Comparison of ENCODE assay signal across 12 cellular contexts in the genomic region with DNA sequence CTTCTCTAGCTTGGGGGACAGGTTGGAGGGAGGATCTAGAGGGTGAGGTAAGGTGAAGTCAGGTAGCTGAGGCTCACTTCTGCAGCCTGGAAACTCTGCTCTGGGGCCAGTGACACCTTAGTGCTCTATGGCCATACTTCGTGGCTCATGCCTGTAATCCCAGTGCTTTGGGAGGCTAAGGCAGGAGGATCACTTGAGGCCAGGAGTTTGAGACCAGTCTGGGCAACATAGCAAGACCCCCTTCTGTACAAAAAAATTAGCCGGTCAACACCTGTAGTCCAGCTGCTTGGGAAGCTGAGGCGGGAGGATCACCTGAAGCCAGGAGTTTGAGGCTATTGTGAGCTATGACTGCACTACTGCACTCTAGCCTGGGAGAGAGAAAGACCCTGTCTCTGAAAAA. TPM values are rescaled to one million over a fixed set of nuclear protein-coding genes. Genes with fewer than 3 reads are reported as not detected.
DNase-seq lines count a peak whose midpoint lies in the region; ATAC-seq and TF ChIP-seq lines count a peak whose summit lies in the region.
"Had no signal": no experiment of that assay in that cellular context is flagged by ENCODE, and none has a peak within 500 bp of the region (broad histone marks: within the 10 kb centered on the region; RNA-seq: fewer than 3 reads in every experiment).

No MANE protein-coding gene starts in this region.

- DNase-seq in Panc1 (ENCODE audit: low read depth, low spot score) = no peak
- no peak for DNase-seq in epithelial cell of proximal tubule (ENCODE audit: low read depth)
- DNase-seq in putamen (ENCODE audit: low spot score) = no peak
- DNase-seq in C1 segment of cervical spinal cord (lab: John Stamatoyannopoulos, UW) = no peak
- no peak for DNase-seq in GM13976 (ENCODE audit: low spot score)
- DNase-seq in kidney tubule cell (ENCODE audit: low spot score) = no peak
- DNase-seq: DMS79 treated with DMSO at 0.1 percent for 48 hours; naive thymus-derived CD8-positive, alpha-beta T cell; NCI-H1092 had no signal

- CTCF ChIA-PET in Panc1 (lab: Charles Lee) = interaction anchor here (1.5 to 1.8 kb wide), 2 partner anchors 8 to 9 kb away, joined by 5 to 8 read pairs; no protein-coding TSS in a partner anchor

- ATAC-seq in Panc1 = no peak

- TF ChIP-seq CTCF in Panc1 (IDR thresholded peaks at IDR 0.05) (no peak), epithelial cell of proximal tubule (conservative IDR thresholded peaks at IDR 0.05; ENCODE audit: low read depth, low read length) (no peak), GM13976 (IDR thresholded peaks at IDR 0.05; ENCODE audit: borderline replicate concordance, control extremely low read depth, extremely low read depth, insufficient read depth, missing control alignments) (no peak)

- POLR2A ChIA-PET in Panc1 (lab: Charles Lee) = no interaction called here

- H3K4me2 ChIP-seq in BLaER1 = peak overlapping the region; percentile 48

- H4K20me1 ChIP-seq in BLaER1 = peaks cover 7% of the 10 kb centered on the region

- H3K9ac ChIP-seq in BLaER1 (no peak overlapping the region), rectal smooth muscle tissue (ENCODE audit: low read length) (no peak overlapping the region)

- H3K4me3 ChIP-seq in BLaER1 (no peak overlapping the region), Panc1 (ENCODE audit: low read depth in 2 of 2, low read length in 2 of 2) (peak overlapping the region in 1 of 2 experiments; percentile 58; a peak in 2 of 4 replicates), epithelial cell of proximal tubule (ENCODE audit: low read depth, low read length) (peak overlapping the region; percentile 2), rectal smooth muscle tissue (ENCODE audit: low read length) (peak overlapping the region; percentile 51)

- BruUV-seq in Panc1 (replicated peaks; lab: Mats Ljungman, UMichigan) = no TSS peak

- in situ Hi-C loops in Panc1 (cut with HindIII; ENCODE audit: low pct_unique_long_range_greater_than_20kb, low sequenced_read_pairs) (no loop called here), GM13976 (cut with MboI; ENCODE audit: low sequenced_read_pairs, unreplicated experiment) (no loop called here)

- intact Hi-C loops in Panc1 (cut with micrococcal nuclease; ENCODE audit: unreplicated experiment) = no loop called here

- H3K36me3 ChIP-seq in BLaER1 = no peaks in the 10 kb centered on the region
- H3K36me3 ChIP-seq in Panc1 (ENCODE audit: control insufficient read depth, insufficient read depth, low read length) = peaks cover 4% of the 10 kb centered on the region
- H3K36me3 ChIP-seq in rectal smooth muscle tissue (ENCODE audit: control insufficient read depth, insufficient read depth, low read length) = no peaks in the 10 kb centered on the region

- H3K27me3 ChIP-seq in BLaER1 (peaks cover 22% of the 10 kb centered on the region), Panc1 (ENCODE audit: control insufficient read depth, insufficient read depth, low read length) (no peaks in the 10 kb centered on the region), rectal smooth muscle tissue (ENCODE audit: control insufficient read depth, insufficient read depth, low read length) (no peaks in the 10 kb centered on the region)

- H3K4me1 ChIP-seq in BLaER1 (peaks cover 55% of the 10 kb centered on the region), Panc1 (ENCODE audit: control insufficient read depth, insufficient read depth, low read length) (peaks cover 70% of the 10 kb centered on the region), rectal smooth muscle tissue (ENCODE audit: control insufficient read depth, insufficient read depth, low read length) (peaks cover 59% of the 10 kb centered on the region)

- H3K9me3 ChIP-seq in BLaER1 (no peaks in the 10 kb centered on the region), Panc1 (ENCODE audit: control insufficient read depth, insufficient read depth, low read depth, low read length) (no peaks in the 10 kb centered on the region)

- H3K27ac ChIP-seq in BLaER1 (no peak overlapping the region), Panc1 (ENCODE audit: low read length) (peak overlapping the region; percentile 95), rectal smooth muscle tissue (ENCODE audit: low read depth, low read length) (peak overlapping the region; percentile 73)

RNA-seq across cellular contexts. Expression of a gene that starts 5.8 kb away (rescaled TPM):
- total RNA-seq in Panc1 (2021; ENCODE audit: unreplicated experiment) (691 TPM), epithelial cell of proximal tubule (358 and 433 TPM in 2 replicates)
- polyA plus RNA-seq in Panc1 (2012; ENCODE audit: insufficient read length) = 726 TPM

RNA-seq across cellular contexts. Expression of a gene that starts 33.1 kb away (rescaled TPM):
- total RNA-seq in Panc1 (2021; ENCODE audit: unreplicated experiment) (0.21 TPM), epithelial cell of proximal tubule (1.4 and 3.5 TPM in 2 replicates)
- 0.22 TPM for polyA plus RNA-seq in Panc1 (2012; ENCODE audit: insufficient read length)

RNA-seq across cellular contexts. Expression of a gene that starts 38.1 kb away (rescaled TPM):
- total RNA-seq in Panc1 (2021; ENCODE audit: unreplicated experiment) (15.8 TPM), epithelial cell of proximal tubule (14.8 and 19.0 TPM in 2 replicates)
- polyA plus RNA-seq in Panc1 (2012; ENCODE audit: insufficient read length) = 33.1 TPM
- polyA plus RNA-seq: naive thymus-derived CD8-positive, alpha-beta T cell had no signal

RNA-seq across cellular contexts. Expression of a gene that starts 59.4 kb away (rescaled TPM):
- total RNA-seq in Panc1 (2021; ENCODE audit: unreplicated experiment) = not detected
- not detected for polyA plus RNA-seq in Panc1 (2012; ENCODE audit: insufficient read length)
- total RNA-seq in epithelial cell of proximal tubule = 17.8 and 47.5 TPM in 2 replicates
- total RNA-seq: RPMI7951 had no signal
